In genomic region chr10:98013122-98013521, GRCh38 we compare ENCODE assay signal across 25 cellular contexts. TPM values are rescaled to one million over a fixed set of nuclear protein-coding genes. Genes with fewer than 3 reads are reported as not detected.
"Had no signal": no experiment of that assay in that cellular context is flagged by ENCODE, and none has a peak within 500 bp of the region (broad histone marks: within the 10 kb centered on the region; RNA-seq: fewer than 3 reads in every experiment).

No MANE protein-coding gene starts in this region.

- H3K4me3 Mint-ChIP-seq: activated naive CD8-positive, alpha-beta T cell treated with anti-CD3 and anti-CD28 coated beads for 36 hours; activated T-cell treated with anti-CD3 and anti-CD28 coated beads, Interleukin-2, amount 50 U/mL, for 24 hours; activated T-helper 17 cell treated with anti-CD3 and anti-CD28 coated beads, Interleukin-2, amount 50 U/mL, for 72 hours; memory B cell; nephron; stimulated activated memory B cell treated with anti-CD40 and anti-IgM and Interleukin-4, amounts not matched to agents 10 μg/mL and 1 μg/mL and 100 μg/mL, for 72 hours; type B pancreatic cell had no signal

- H3K9me3 Mint-ChIP-seq: activated naive CD8-positive, alpha-beta T cell treated with anti-CD3 and anti-CD28 coated beads for 36 hours; activated T-cell treated with anti-CD3 and anti-CD28 coated beads, Interleukin-2, amount 50 U/mL, for 24 hours; activated T-helper 17 cell treated with anti-CD3 and anti-CD28 coated beads, Interleukin-2, amount 50 U/mL, for 72 hours; memory B cell; nephron; stimulated activated memory B cell treated with anti-CD40 and anti-IgM and Interleukin-4, amounts not matched to agents 10 μg/mL and 1 μg/mL and 100 μg/mL, for 72 hours; type B pancreatic cell had no signal

- H3K27ac ChIP-seq: esophagus muscularis mucosa, heart left ventricle, pancreas, thoracic aorta, vagina had no signal

- ATAC-seq: activated T-helper 17 cell treated with anti-CD3 and anti-CD28 coated beads, Interleukin-2, amount 50 U/mL, for 72 hours; heart left ventricle; left colon; pancreas; sciatic nerve; stimulated activated memory B cell treated with anti-CD40 and anti-IgM and Interleukin-4, amounts not matched to agents 10 μg/mL and 1 μg/mL and 100 μg/mL, for 72 hours had no signal

- H3K36me3 Mint-ChIP-seq: activated naive CD8-positive, alpha-beta T cell treated with anti-CD3 and anti-CD28 coated beads for 36 hours; memory B cell; stimulated activated memory B cell treated with anti-CD40 and anti-IgM and Interleukin-4, amounts not matched to agents 10 μg/mL and 1 μg/mL and 100 μg/mL, for 72 hours; type B pancreatic cell had no signal

- H3K27me3 ChIP-seq: vagina had no signal

- H3K9me3 ChIP-seq: esophagus muscularis mucosa, heart left ventricle, pancreas, thoracic aorta, vagina had no signal

- H3K4me3 ChIP-seq: esophagus muscularis mucosa, heart left ventricle, pancreas, smooth muscle cell, thoracic aorta, vagina had no signal

- H3K27ac Mint-ChIP-seq: activated naive CD8-positive, alpha-beta T cell treated with anti-CD3 and anti-CD28 coated beads for 36 hours; activated T-cell treated with anti-CD3 and anti-CD28 coated beads, Interleukin-2, amount 50 U/mL, for 24 hours; activated T-helper 17 cell treated with anti-CD3 and anti-CD28 coated beads, Interleukin-2, amount 50 U/mL, for 72 hours; memory B cell; nephron; stimulated activated memory B cell treated with anti-CD40 and anti-IgM and Interleukin-4, amounts not matched to agents 10 μg/mL and 1 μg/mL and 100 μg/mL, for 72 hours; type B pancreatic cell had no signal

- H3K4me2 ChIP-seq: smooth muscle cell had no signal

- H3K4me1 Mint-ChIP-seq: activated naive CD8-positive, alpha-beta T cell treated with anti-CD3 and anti-CD28 coated beads for 36 hours; activated T-helper 17 cell treated with anti-CD3 and anti-CD28 coated beads, Interleukin-2, amount 50 U/mL, for 72 hours; memory B cell; nephron; stimulated activated memory B cell treated with anti-CD40 and anti-IgM and Interleukin-4, amounts not matched to agents 10 μg/mL and 1 μg/mL and 100 μg/mL, for 72 hours had no signal

- DNase-seq: activated CD8-positive, alpha-beta memory T cell treated with anti-CD3 and anti-CD28 coated beads for 24 hours; activated CD8-positive, alpha-beta memory T cell treated with anti-CD3 and anti-CD28 coated beads, Interleukin-2, amount 50 U/mL, for 4 hours; activated naive CD4-positive, alpha-beta T cell; activated naive CD8-positive, alpha-beta T cell treated with anti-CD3 and anti-CD28 coated beads for 36 hours; activated T-cell treated with anti-CD3 and anti-CD28 coated beads, Interleukin-2, amount 50 U/mL, for 24 hours; central memory CD4-positive, alpha-beta T cell; effector memory CD4-positive, alpha-beta T cell; heart left ventricle; islet precursor cell; left colon; pancreas; stimulated activated CD4-positive, alpha-beta T cell treated with anti-CD3 and anti-CD28 coated beads, Interleukin-15, amount 100 ng/mL, for 24 hours; T-helper 9 cell had no signal

- H3K36me3 ChIP-seq: esophagus muscularis mucosa, heart left ventricle, pancreas, thoracic aorta, vagina had no signal

- H3K4me1 ChIP-seq: esophagus muscularis mucosa, heart left ventricle, pancreas, vagina had no signal

RNA-seq across cellular contexts. Expression of gene CRTAC1, which starts 17.3 kb away (rescaled TPM):
- total RNA-seq: activated naive CD8-positive, alpha-beta T cell treated with anti-CD3 and anti-CD28 coated beads for 36 hours; activated T-helper 17 cell treated with anti-CD3 and anti-CD28 coated beads, Interleukin-2, amount 50 U/mL, for 72 hours; mononuclear cell; myocyte had no signal
